11 cellular contexts compared by ENCODE assay signal in the genomic region with DNA sequence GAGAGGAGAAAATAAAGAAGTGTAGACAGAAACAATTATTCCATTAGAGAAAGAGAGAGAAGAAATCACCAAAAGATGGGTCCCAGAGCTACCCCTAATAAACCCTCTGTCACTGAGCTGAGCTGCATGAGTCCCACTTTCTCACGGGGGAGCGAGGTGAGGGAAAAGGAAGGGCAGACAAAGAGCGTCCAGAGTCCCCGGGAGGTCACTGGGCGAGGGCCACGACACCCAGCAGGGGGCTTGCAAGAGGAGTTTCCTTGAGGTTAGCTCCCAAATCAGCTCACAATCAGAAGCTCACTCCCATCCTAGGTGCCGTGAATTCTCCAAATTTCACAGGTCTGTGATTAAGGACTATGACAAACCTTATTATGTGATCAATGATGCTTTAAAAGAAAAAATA.
DNase-seq lines count a peak whose midpoint lies in the region; ATAC-seq and TF ChIP-seq lines count a peak whose summit lies in the region.
"Had no signal": no experiment of that assay in that cellular context is flagged by ENCODE, and none has a peak within 500 bp of the region (broad histone marks: within the 10 kb centered on the region; RNA-seq: fewer than 3 reads in every experiment).

No MANE protein-coding gene starts in this region.

- H4K20me1 ChIP-seq in GM23248 (ENCODE audit: insufficient read depth) = no peaks in the 10 kb centered on the region

- no peaks in the 10 kb centered on the region for H3K36me3 ChIP-seq in GM23248 (ENCODE audit: low read depth)
- no peaks in the 10 kb centered on the region for H3K36me3 ChIP-seq in lung (ENCODE audit: control insufficient read depth in 2 of 2, insufficient read depth in 2 of 2, low read length in 2 of 2)
- no peaks in the 10 kb centered on the region for H3K36me3 ChIP-seq in CD4-positive, alpha-beta memory T cell (ENCODE audit: insufficient read depth, low read length)

- no peaks in the 10 kb centered on the region for H3K9me3 ChIP-seq in GM23248 (ENCODE audit: low read depth)
- no peaks in the 10 kb centered on the region for H3K9me3 ChIP-seq in lung (ENCODE audit: control insufficient read depth in 2 of 2, insufficient read depth in 1 of 2, low read length in 1 of 2)
- no peaks in the 10 kb centered on the region for H3K9me3 ChIP-seq in CD4-positive, alpha-beta memory T cell (ENCODE audit: control insufficient read depth in 1 of 2, low read length in 2 of 2)

- POLR2A ChIA-PET in activated B cell treated with CpG ODN at 0.5 μM for 24 hours (lab: Charles Lee) = interaction anchor here (0.8 to 1.3 kb wide), 6 partner anchors 22 to 521 kb away, joined by 4 to 9 read pairs (median 5); no protein-coding TSS in a partner anchor
- POLR2A ChIA-PET in CD4-positive, alpha-beta memory T cell (lab: Charles Lee; ENCODE audit: partially characterized antibody) = no interaction called here

- H3K79me2 ChIP-seq in GM23248 (ENCODE audit: insufficient read depth) = peaks cover 38% of the 10 kb centered on the region

- H3K4me1 ChIP-seq in GM23248 (ENCODE audit: insufficient read depth) = peaks cover 62% of the 10 kb centered on the region
- H3K4me1 ChIP-seq in lung (ENCODE audit: control insufficient read depth in 2 of 2, insufficient read depth in 2 of 2, low read length in 2 of 2) = peaks cover 0 to 20% of the 10 kb centered on the region in 2 donors
- H3K4me1 ChIP-seq in CD4-positive, alpha-beta memory T cell (ENCODE audit: insufficient read depth, low read length) = peaks cover 21% of the 10 kb centered on the region
- H3K4me1 ChIP-seq: foreskin keratinocyte had no signal

- H3F3A ChIP-seq in GM23248 (ENCODE audit: insufficient read depth) = peaks cover 58% of the 10 kb centered on the region

- H3K9me3 Mint-ChIP-seq in activated B cell treated with CpG ODN at 0.5 μM for 24 hours = no peaks in the 10 kb centered on the region
- peaks cover 0 to 2% (median 0%) of the 10 kb centered on the region in 8 donors for H3K9me3 Mint-ChIP-seq in CD4-positive, alpha-beta memory T cell

- peak overlapping the region; percentile 93 for H3K27ac ChIP-seq in GM23248
- peak overlapping the region in 1 of 2 donors; percentile 14 for H3K27ac ChIP-seq in lung (ENCODE audit: low read depth in 1 of 2, low read length in 1 of 2)
- H3K27ac ChIP-seq in CD4-positive, alpha-beta memory T cell (ENCODE audit: low read depth, low read length) = no peak overlapping the region
- H3K27ac ChIP-seq: foreskin keratinocyte had no signal

- peak overlapping the region; percentile 75 for H3K27ac Mint-ChIP-seq in activated B cell treated with CpG ODN at 0.5 μM for 24 hours
- peak overlapping the region in 1 of 7 donors; percentile 32 for H3K27ac Mint-ChIP-seq in CD4-positive, alpha-beta memory T cell

- H3K4me2 ChIP-seq in GM23248 (ENCODE audit: unreplicated experiment) = peak overlapping the region; percentile 80

- TF ChIP-seq CTCF in activated B cell treated with CpG ODN at 0.5 μM for 24 hours (IDR thresholded peaks at IDR 0.05) (no peak), lung (IDR thresholded peaks at IDR 0.05; ENCODE audit: control extremely low read depth, extremely low read depth) (no peak)

- H3K4me3 Mint-ChIP-seq in activated B cell treated with CpG ODN at 0.5 μM for 24 hours = peak overlapping the region; percentile 58
- no peak overlapping the region for H3K4me3 Mint-ChIP-seq in CD4-positive, alpha-beta memory T cell

- ATAC-seq in activated B cell treated with CpG ODN at 0.5 μM for 24 hours (ENCODE audit: low read depth) (no peak), lung (ENCODE audit: insufficient read depth, low FRiP score) (no peak)
- ATAC-seq: foreskin keratinocyte had no signal

- H3K4me1 Mint-ChIP-seq in activated B cell treated with CpG ODN at 0.5 μM for 24 hours = peaks cover 35% of the 10 kb centered on the region
- H3K4me1 Mint-ChIP-seq in CD4-positive, alpha-beta memory T cell = peaks cover 13 to 19% (median 17%) of the 10 kb centered on the region in 4 donors

- 93 to 94% methylated on average over 7 of the region's 7 CpGs for WGBS in GM23248 (ENCODE audit: low coverage in 1 of 2, low lambda C conversion rate in 2 of 2, missing lambda C conversion rate in 2 of 2), 2 experiments
- WGBS in lung, 2 donors = 90 to 91% methylated on average over 7 of the region's 7 CpGs

- no peaks in the 10 kb centered on the region for H3K27me3 Mint-ChIP-seq in activated B cell treated with CpG ODN at 0.5 μM for 24 hours
- no peaks in the 10 kb centered on the region for H3K27me3 Mint-ChIP-seq in CD4-positive, alpha-beta memory T cell

- H2AFZ ChIP-seq in GM23248 = peak overlapping the region; percentile 61; the same call in 1 of the 2 replicates

- intact Hi-C loops in activated B cell treated with CpG ODN at 0.5 μM for 24 hours (cut with micrococcal nuclease) = loop anchor here (5.0 kb wide), 2 partner anchors 49 to 81 kb away; no protein-coding TSS in a partner anchor
- intact Hi-C loops in CD4-positive, alpha-beta memory T cell (cut with micrococcal nuclease) = no loop called here

- peak overlapping the region; percentile 75 for H3K9ac ChIP-seq in GM23248

- H3K9me2 ChIP-seq in GM23248 (ENCODE audit: insufficient read depth) = no peaks in the 10 kb centered on the region

- in situ Hi-C loops in GM23248 (cut with MboI) = no loop called here

- CTCF ChIA-PET in activated B cell treated with CpG ODN at 0.5 μM for 24 hours (lab: Charles Lee) = interaction anchor here (1.6 kb wide), 1 partner anchor 79 kb away, joined by 3 read pairs; no protein-coding TSS in a partner anchor
- CTCF ChIA-PET in CD4-positive, alpha-beta memory T cell (lab: Charles Lee; ENCODE audit: partially characterized antibody) = no interaction called here

- H3K4me3 ChIP-seq in GM23248 (peak overlapping the region; percentile 52; the same call in 1 of the 2 replicates), lung (no peak overlapping the region)
- no peak overlapping the region for H3K4me3 ChIP-seq in CD4-positive, alpha-beta memory T cell (ENCODE audit: low read length in 2 of 2)

- DNase-seq in GM23248 (no peak), activated B cell treated with CpG ODN at 0.5 μM for 24 hours (no peak), lung (ENCODE audit: low spot score) (peak; percentile 6), inferior parietal cortex (ENCODE audit: extremely low spot score) (no peak), COLO829 (ENCODE audit: low spot score) (no peak), NCI-H2171 treated with DMSO at 0.1 percent for 48 hours (lab: John Stamatoyannopoulos, UW) (no peak)
- peak; percentile 15 for DNase-seq in stimulated activated CD8-positive, alpha-beta memory T cell treated with anti-CD3 and anti-CD28 coated beads, Interleukin-4, amount 100 ng/mL, for 48 hours
- DNase-seq in CD4-positive, alpha-beta memory T cell = no peak
- DNase-seq: foreskin keratinocyte, Karpas-422, NCI-H2171 had no signal

- H3K27me3 ChIP-seq in GM23248 (replicated peaks; ENCODE audit: insufficient read depth) = no peaks in the 10 kb centered on the region
- H3K27me3 ChIP-seq in lung (ENCODE audit: control insufficient read depth, insufficient read depth) = no peaks in the 10 kb centered on the region
- H3K27me3 ChIP-seq in CD4-positive, alpha-beta memory T cell (ENCODE audit: insufficient read depth, low read length) = no peaks in the 10 kb centered on the region
- H3K27me3 ChIP-seq: foreskin keratinocyte had no signal

- H3K36me3 Mint-ChIP-seq in activated B cell treated with CpG ODN at 0.5 μM for 24 hours (ENCODE audit: low read depth) = no peaks in the 10 kb centered on the region
- H3K36me3 Mint-ChIP-seq in CD4-positive, alpha-beta memory T cell = peaks cover 4% of the 10 kb centered on the region in 2 donors

Comparison
In these comparisons a context has a peak if more than half of its experiments do, and no peak if none do; other contexts are left out.
1. DNase-seq: peak in lung (single experiment) and stimulated activated CD8-positive, alpha-beta memory T cell treated with anti-CD3 and anti-CD28 coated beads, Interleukin-4, amount 100 ng/mL, for 48 hours (single experiment); none in GM23248 (single experiment), activated B cell treated with CpG ODN at 0.5 μM for 24 hours (single experiment), inferior parietal cortex (single experiment), COLO829 (single experiment), CD4-positive, alpha-beta memory T cell (0 of 5) and NCI-H2171 treated with DMSO at 0.1 percent for 48 hours (single experiment).